23 cellular contexts compared by ENCODE assay signal in genomic region chr7:39192476-39192875, GRCh38.
"Had no signal": no experiment of that assay in that cellular context is flagged by ENCODE, and none has a peak within 500 bp of the region (broad histone marks: within the 10 kb centered on the region; RNA-seq: fewer than 3 reads in every experiment).

No MANE protein-coding gene starts in this region.

- ATAC-seq: effector memory CD8-positive, alpha-beta T cell; gastrocnemius medialis; heart left ventricle; left colon; left lobe of liver; lower lobe of right lung had no signal

- H3K4me3 Mint-ChIP-seq: dendritic cell treated with granulocyte-macrophage colony-stimulating factor and Interleukin-4, amounts not matched to agents 40 ng/mL and 50 ng/mL, for 4 days; effector memory CD8-positive, alpha-beta T cell; immature natural killer cell had no signal

- H3K36me3 ChIP-seq: colonic mucosa, esophagus squamous epithelium, gastrocnemius medialis, heart left ventricle, left ventricle myocardium inferior, lower lobe of right lung had no signal

- H3K79me2 ChIP-seq: hepatocyte had no signal

- H3K9me3 Mint-ChIP-seq: dendritic cell treated with granulocyte-macrophage colony-stimulating factor and Interleukin-4, amounts not matched to agents 40 ng/mL and 50 ng/mL, for 4 days; effector memory CD8-positive, alpha-beta T cell had no signal

- H3K36me3 Mint-ChIP-seq: immature natural killer cell had no signal

- DNase-seq: cerebellar nuclear complex; colonic mucosa; cortex of kidney; effector CD8-positive, alpha-beta T cell; effector memory CD8-positive, alpha-beta T cell; esophagus squamous epithelium; foreskin fibroblast; foreskin melanocyte; gastrocnemius medialis; heart left ventricle; hypothalamus; immature natural killer cell; islet precursor cell; kidney; kidney glomerular epithelial cell; left colon; left ventricle myocardium inferior; lower lobe of right lung; mesenchymal stem cell; midbrain had no signal

- H3K27me3 ChIP-seq: colonic mucosa, esophagus squamous epithelium, gastrocnemius medialis, heart left ventricle, hepatocyte had no signal

- H3K27ac ChIP-seq: colonic mucosa, esophagus squamous epithelium, gastrocnemius medialis, heart left ventricle, hepatocyte, left ventricle myocardium inferior, lower lobe of right lung had no signal

- H3K9me3 ChIP-seq: colonic mucosa, esophagus squamous epithelium, gastrocnemius medialis, heart left ventricle, left ventricle myocardium inferior, lower lobe of right lung had no signal

- H3K4me3 ChIP-seq: colonic mucosa, esophagus squamous epithelium, gastrocnemius medialis, heart left ventricle, hepatocyte, left ventricle myocardium inferior, lower lobe of right lung had no signal

- H3K27ac Mint-ChIP-seq: dendritic cell treated with granulocyte-macrophage colony-stimulating factor and Interleukin-4, amounts not matched to agents 40 ng/mL and 50 ng/mL, for 4 days; effector memory CD8-positive, alpha-beta T cell; immature natural killer cell had no signal

- H3K4me1 ChIP-seq: colonic mucosa, esophagus squamous epithelium, gastrocnemius medialis, heart left ventricle, left ventricle myocardium inferior, lower lobe of right lung had no signal

- H3K4me1 Mint-ChIP-seq: immature natural killer cell had no signal

- H3K4me2 ChIP-seq: hepatocyte had no signal

- H3K27me3 Mint-ChIP-seq: dendritic cell treated with granulocyte-macrophage colony-stimulating factor and Interleukin-4, amounts not matched to agents 40 ng/mL and 50 ng/mL, for 4 days had no signal
